ENCODE assay signal across 21 cellular contexts in the genomic region with DNA sequence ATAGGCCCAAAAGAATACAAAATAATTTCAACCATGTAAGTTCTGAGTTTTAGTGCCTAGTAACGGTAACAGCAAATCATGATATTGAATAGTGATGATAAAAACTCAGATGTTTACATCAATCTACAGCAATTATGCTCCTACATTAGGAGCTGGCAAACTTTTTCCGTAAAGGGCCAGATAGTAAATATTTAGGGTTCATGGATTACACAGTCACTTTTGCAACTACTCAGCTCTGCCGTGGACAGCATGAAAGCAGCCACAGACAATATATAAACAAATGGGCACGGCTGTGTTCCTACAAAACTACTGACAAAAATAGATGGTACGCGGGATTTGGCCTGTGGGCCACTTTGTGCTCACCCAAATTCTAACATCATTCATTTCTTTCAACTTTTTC.
DNase-seq lines count a peak whose midpoint lies in the region; ATAC-seq, FAIRE-seq and TF ChIP-seq lines count a peak whose summit lies in the region.
"Had no signal": no experiment of that assay in that cellular context is flagged by ENCODE, and none has a peak within 500 bp of the region (broad histone marks: within the 10 kb centered on the region; RNA-seq: fewer than 3 reads in every experiment).

No MANE protein-coding gene starts in this region.

- H3K27ac Mint-ChIP-seq in T-cell: no peak overlapping the region
- no peak overlapping the region for H3K27ac Mint-ChIP-seq in activated naive CD4-positive, alpha-beta T cell treated with anti-CD3 and anti-CD28 coated beads, Interleukin-2, amount 50 U/mL, for 72 hours
- H3K27ac Mint-ChIP-seq: CD4-positive, CD25-positive, alpha-beta regulatory T cell; H9 had no signal

- H3K4me3 ChIP-seq in RWPE2 (ENCODE audit: severe bottlenecking): no peak overlapping the region
- no peak overlapping the region for H3K4me3 ChIP-seq in endothelial cell of umbilical vein (replicated peaks in 1 of 3; ENCODE audit: insufficient read depth in 1 of 3, low read depth in 1 of 3, low read length in 3 of 3)
- no peak overlapping the region for H3K4me3 ChIP-seq in keratinocyte (ENCODE audit: control insufficient read depth in 2 of 3, extremely low read depth in 1 of 3, insufficient read depth in 2 of 3, low read depth in 1 of 3, low read length in 3 of 3)
- no peak overlapping the region for H3K4me3 ChIP-seq in heart right ventricle
- H3K4me3 ChIP-seq: A549, GM23248 had no signal

- POLR2A ChIA-PET in endothelial cell of umbilical vein (lab: Charles Lee) (no interaction called here), T-cell (lab: Charles Lee) (no interaction called here)

- no peak for ATAC-seq in RWPE2 (ENCODE audit: low read depth)
- ATAC-seq in T-cell (replicated peaks in 1 of 4): no peak
- no peak for ATAC-seq in heart right ventricle
- ATAC-seq in activated naive CD4-positive, alpha-beta T cell treated with anti-CD3 and anti-CD28 coated beads, Interleukin-2, amount 50 U/mL, for 72 hours: no peak
- ATAC-seq: A549, Panc1 had no signal

- no peak overlapping the region for H3K4me3 Mint-ChIP-seq in T-cell
- H3K4me3 Mint-ChIP-seq: CD4-positive, CD25-positive, alpha-beta regulatory T cell; H9 had no signal

- no peaks in the 10 kb centered on the region for H4K20me1 ChIP-seq in endothelial cell of umbilical vein (replicated peaks; ENCODE audit: control insufficient read depth, extremely low read depth, insufficient read depth, low read length)
- H4K20me1 ChIP-seq in keratinocyte (ENCODE audit: control insufficient read depth, extremely low read depth, insufficient read depth, low read length): no peaks in the 10 kb centered on the region

- TSS peak; percentile 20 for BruUV-seq in endothelial cell of umbilical vein (replicated peaks; lab: Mats Ljungman, UMichigan)

- H3K79me2 ChIP-seq in endothelial cell of umbilical vein (ENCODE audit: control insufficient read depth, insufficient read depth, low read length) (no peaks in the 10 kb centered on the region), keratinocyte (ENCODE audit: control insufficient read depth, insufficient read depth, low read length) (no peaks in the 10 kb centered on the region)

- H3K4me2 ChIP-seq in endothelial cell of umbilical vein (ENCODE audit: insufficient read depth, low read length): peak overlapping the region; percentile 63
- H3K4me2 ChIP-seq in keratinocyte (ENCODE audit: control insufficient read depth, extremely low read depth, insufficient read depth, low read depth, low read length): no peak overlapping the region
- H3K4me2 ChIP-seq: KMS-11 had no signal

- peaks cover 3 to 6% of the 10 kb centered on the region in 2 donors for H3K27me3 Mint-ChIP-seq in T-cell
- H3K27me3 Mint-ChIP-seq: CD4-positive, CD25-positive, alpha-beta regulatory T cell had no signal

- no peaks in the 10 kb centered on the region for H3K9me3 Mint-ChIP-seq in T-cell
- H3K9me3 Mint-ChIP-seq in activated naive CD4-positive, alpha-beta T cell treated with anti-CD3 and anti-CD28 coated beads, Interleukin-2, amount 50 U/mL, for 72 hours: no peaks in the 10 kb centered on the region
- H3K9me3 Mint-ChIP-seq: CD4-positive, CD25-positive, alpha-beta regulatory T cell had no signal

- 96 to 98% methylated on average over 6 of the region's 6 CpGs for WGBS in heart right ventricle, 2 donors

- H2AFZ ChIP-seq in endothelial cell of umbilical vein (ENCODE audit: low read depth, low read length) (peak overlapping the region; percentile 58), keratinocyte (ENCODE audit: control insufficient read depth, low read length) (no peak overlapping the region)
- H2AFZ ChIP-seq: GM23248 had no signal

- H3K36me3 Mint-ChIP-seq in T-cell: no peaks in the 10 kb centered on the region
- no peaks in the 10 kb centered on the region for H3K36me3 Mint-ChIP-seq in activated naive CD4-positive, alpha-beta T cell treated with anti-CD3 and anti-CD28 coated beads, Interleukin-2, amount 50 U/mL, for 72 hours
- H3K36me3 Mint-ChIP-seq: CD4-positive, CD25-positive, alpha-beta regulatory T cell had no signal

- dilution Hi-C loops in endothelial cell of umbilical vein (cut with MboI; ENCODE audit: extremely low pct_ligation_motif_present, low sequenced_read_pairs) (no loop called here), keratinocyte (cut with MboI; ENCODE audit: extremely low pct_ligation_motif_present, low sequenced_read_pairs) (no loop called here)

- no peaks in the 10 kb centered on the region for H3K36me3 ChIP-seq in RWPE2 (ENCODE audit: low read depth)
- H3K36me3 ChIP-seq in endothelial cell of umbilical vein (ENCODE audit: control insufficient read depth in 2 of 2, extremely low read depth in 1 of 2, insufficient read depth in 2 of 2, low read length in 2 of 2): no peaks in the 10 kb centered on the region
- H3K36me3 ChIP-seq in keratinocyte (ENCODE audit: control insufficient read depth in 2 of 2, extremely low read depth in 1 of 2, insufficient read depth in 2 of 2, low read length in 2 of 2): no peaks in the 10 kb centered on the region
- no peaks in the 10 kb centered on the region for H3K36me3 ChIP-seq in heart right ventricle
- H3K36me3 ChIP-seq: BE2C had no signal

- H3K4me1 ChIP-seq in RWPE2 (ENCODE audit: insufficient read depth, poor library complexity, severe bottlenecking) (peaks cover 27% of the 10 kb centered on the region), endothelial cell of umbilical vein (ENCODE audit: control insufficient read depth, extremely low read depth, insufficient read depth, low read length) (peaks cover 38% of the 10 kb centered on the region), keratinocyte (ENCODE audit: control insufficient read depth, extremely low read depth, insufficient read depth, low read length) (peaks cover 23% of the 10 kb centered on the region), heart right ventricle (peaks cover 0 to 4% (median 0%) of the 10 kb centered on the region in 9 donors)
- H3K4me1 ChIP-seq: BE2C had no signal

- intact Hi-C loops in endothelial cell of umbilical vein (cut with micrococcal nuclease): loop anchor here (1.0 to 10.0 kb wide), 3 partner anchors 42 to 261 kb away; no protein-coding TSS in a partner anchor
- intact Hi-C loops in heart right ventricle (cut with DNase I): no loop called here

- H3K9me3 ChIP-seq in RWPE2 (ENCODE audit: severe bottlenecking) (no peaks in the 10 kb centered on the region), endothelial cell of umbilical vein (replicated peaks; ENCODE audit: control insufficient read depth, insufficient read depth, low read length) (no peaks in the 10 kb centered on the region), keratinocyte (ENCODE audit: control insufficient read depth, low read depth, low read length) (no peaks in the 10 kb centered on the region), heart right ventricle (no peaks in the 10 kb centered on the region)
- H3K9me3 ChIP-seq: A549, BE2C had no signal

- no peaks in the 10 kb centered on the region for H3K27me3 ChIP-seq in RWPE2 (ENCODE audit: insufficient read depth, poor library complexity, severe bottlenecking)
- H3K27me3 ChIP-seq in endothelial cell of umbilical vein (ENCODE audit: control insufficient read depth in 2 of 2, insufficient read depth in 2 of 2, low read length in 2 of 2): no peaks in the 10 kb centered on the region
- no peaks in the 10 kb centered on the region for H3K27me3 ChIP-seq in keratinocyte (ENCODE audit: control insufficient read depth, extremely low read depth, insufficient read depth, low read length)
- H3K27me3 ChIP-seq in heart right ventricle: no peaks in the 10 kb centered on the region
- H3K27me3 ChIP-seq: BE2C had no signal

- H3K27ac ChIP-seq in RWPE2 (ENCODE audit: poor library complexity, severe bottlenecking): peak overlapping the region; percentile 52
- peak overlapping the region; percentile 84 for H3K27ac ChIP-seq in endothelial cell of umbilical vein (ENCODE audit: insufficient read depth, low read depth, low read length)
- peak overlapping the region; percentile 34 for H3K27ac ChIP-seq in keratinocyte (ENCODE audit: control insufficient read depth, insufficient read depth, low read length)
- H3K27ac ChIP-seq in heart right ventricle: no peak overlapping the region
- H3K27ac ChIP-seq: A549, GM23248, HL-60, KMS-11 had no signal

- TF ChIP-seq CTCF in RWPE2 (IDR thresholded peaks at IDR 0.05; ENCODE audit: poor library complexity, severe bottlenecking) (no peak), endothelial cell of umbilical vein (IDR thresholded peaks at IDR 0.05; ENCODE audit: extremely low read depth in 1 of 2, insufficient read depth in 1 of 2, low read depth in 1 of 2, low read length in 2 of 2) (no peak), keratinocyte (optimal IDR thresholded peaks at IDR 0.05 in 1 of 3, IDR thresholded peaks at IDR 0.05 in 1 of 3, conservative IDR thresholded peaks at IDR 0.05 in 1 of 3; ENCODE audit: extremely low read depth in 1 of 3, insufficient read depth in 2 of 3, low read length in 3 of 3) (no peak), heart right ventricle (IDR thresholded peaks at IDR 0.05) (no peak)

- CTCF ChIA-PET in endothelial cell of umbilical vein (lab: Charles Lee) (interaction anchor here (0.7 kb wide), 1 partner anchor 125 kb away, joined by 3 read pairs; no protein-coding TSS in a partner anchor), T-cell (lab: Charles Lee) (no interaction called here)

- FAIRE-seq in endothelial cell of umbilical vein (lab: Jason Lieb, UNC): no peak
- no peak for FAIRE-seq in keratinocyte (lab: Jason Lieb, UNC)
- FAIRE-seq: A549 had no signal

- peaks cover 0 to 4% (median 0%) of the 10 kb centered on the region in 3 donors for H3K4me1 Mint-ChIP-seq in T-cell
- H3K4me1 Mint-ChIP-seq: CD4-positive, CD25-positive, alpha-beta regulatory T cell; H9 had no signal

- H3K9me1 ChIP-seq in endothelial cell of umbilical vein (replicated peaks; ENCODE audit: control insufficient read depth, extremely low read depth, insufficient read depth, low read length): no peaks in the 10 kb centered on the region
- H3K9me1 ChIP-seq in keratinocyte (ENCODE audit: control insufficient read depth, extremely low read depth, insufficient read depth, low read length): no peaks in the 10 kb centered on the region

- H3K9ac ChIP-seq in endothelial cell of umbilical vein (replicated peaks; ENCODE audit: extremely low read depth, insufficient read depth, low read length) (peak overlapping the region; percentile 60), keratinocyte (ENCODE audit: control insufficient read depth, extremely low read depth, insufficient read depth, low read length) (no peak overlapping the region)
- H3K9ac ChIP-seq: GM23248, KMS-11 had no signal

- no peak for TF ChIP-seq POLR2A in endothelial cell of umbilical vein (IDR thresholded peaks at IDR 0.05; ENCODE audit: low read depth, low read length)

- DNase-seq in HCEC 1CT: peak; percentile 18
- no peak for DNase-seq in RWPE2 (ENCODE audit: low spot score)
- no peak for DNase-seq in endothelial cell of umbilical vein (ENCODE audit: low read depth, low spot score)
- DNase-seq in keratinocyte (ENCODE audit: low read depth, low spot score): no peak
- DNase-seq in T-cell: no peak
- no peak for DNase-seq in heart right ventricle
- no peak for DNase-seq in activated naive CD4-positive, alpha-beta T cell treated with anti-CD3 and anti-CD28 coated beads, Interleukin-2, amount 50 U/mL, for 72 hours (ENCODE audit: low spot score in 2 of 2)
- no peak for DNase-seq in C1 segment of cervical spinal cord (lab: John Stamatoyannopoulos, UW)
- DNase-seq: BE2C; CD4-positive, CD25-positive, alpha-beta regulatory T cell; H9; NCI-H1105; NCI-H146; NCI-H2029; NCI-H2227 treated with DMSO at 0.1 percent for 48 hours; NCI-H510A had no signal

Comparison
In these comparisons a context has a peak if more than half of its experiments do, and no peak if none do; other contexts are left out.
1. H3K27ac ChIP-seq: peak in RWPE2 (single experiment), endothelial cell of umbilical vein (single experiment) and keratinocyte (single experiment); none in heart right ventricle (0 of 10).